Comparison of ENCODE assay signal across 9 cellular contexts in genomic region chr2:28452534-28453081, GRCh38. TPM values are rescaled to one million over a fixed set of nuclear protein-coding genes. Genes with fewer than 3 reads are reported as not detected.
DNase-seq lines count a peak whose midpoint lies in the region; ATAC-seq, FAIRE-seq and TF ChIP-seq lines count a peak whose summit lies in the region.
"Had no signal": no experiment of that assay in that cellular context is flagged by ENCODE, and none has a peak within 500 bp of the region (broad histone marks: within the 10 kb centered on the region; RNA-seq: fewer than 3 reads in every experiment).

No MANE protein-coding gene starts in this region.

- no peak overlapping the region for H3K4me3 Mint-ChIP-seq in T-helper 1 cell treated with Interleukin-12 subunit alpha and Interleukin-12 subunit beta and Interleukin-4 antibody, amounts not matched to agents 30 μg/mL and 1 μg/mL, for 36 hours

- H3K4me2 ChIP-seq in hepatocyte = no peak overlapping the region

- H3K9ac ChIP-seq in adipocyte (ENCODE audit: low read length) = no peak overlapping the region

- in situ Hi-C loops in G401 (cut with HindIII; ENCODE audit: low sequenced_read_pairs) = no loop called here

- H3K4me1 ChIP-seq in adipocyte (ENCODE audit: control insufficient read depth, insufficient read depth, low read length) (peaks cover 21% of the 10 kb centered on the region), hepatocyte (ENCODE audit: insufficient read depth) (no peaks in the 10 kb centered on the region)

- H3K4me3 ChIP-seq in adipocyte (ENCODE audit: low read length) (no peak overlapping the region), hepatocyte (no peak overlapping the region)

- H4K20me1 ChIP-seq in hepatocyte (ENCODE audit: insufficient read depth, poor library complexity, severe bottlenecking) = no peaks in the 10 kb centered on the region

- no peaks in the 10 kb centered on the region for H3K9me2 ChIP-seq in hepatocyte (replicated peaks; ENCODE audit: insufficient read depth)

- no peaks in the 10 kb centered on the region for H3K36me3 ChIP-seq in adipocyte (ENCODE audit: control insufficient read depth, insufficient read depth, low read length, severe bottlenecking)
- no peaks in the 10 kb centered on the region for H3K36me3 ChIP-seq in hepatocyte (replicated peaks; ENCODE audit: insufficient read depth, low read depth)

- TF ChIP-seq CTCF in hepatocyte (IDR thresholded peaks at IDR 0.05; ENCODE audit: poor library complexity) = peak; percentile 74

- H3K27me3 Mint-ChIP-seq in T-helper 1 cell treated with Interleukin-12 subunit alpha and Interleukin-12 subunit beta and Interleukin-4 antibody, amounts not matched to agents 30 μg/mL and 1 μg/mL, for 36 hours (ENCODE audit: low read depth) = no peaks in the 10 kb centered on the region

- no peak overlapping the region for H3K27ac ChIP-seq in hepatocyte

- WGBS in hepatocyte (ENCODE audit: low lambda C conversion rate, missing lambda C conversion rate) = 40% methylated on average over 7 of the region's 7 CpGs

- H3K27me3 ChIP-seq in adipocyte (replicated peaks; ENCODE audit: control insufficient read depth, insufficient read depth, low read length) (no peaks in the 10 kb centered on the region), hepatocyte (no peaks in the 10 kb centered on the region)

- no peaks in the 10 kb centered on the region for H3K79me2 ChIP-seq in hepatocyte

- H3K27ac Mint-ChIP-seq in T-helper 1 cell treated with Interleukin-12 subunit alpha and Interleukin-12 subunit beta and Interleukin-4 antibody, amounts not matched to agents 30 μg/mL and 1 μg/mL, for 36 hours = peak overlapping the region; percentile 5

- no peaks in the 10 kb centered on the region for H3K36me3 Mint-ChIP-seq in T-helper 1 cell treated with Interleukin-12 subunit alpha and Interleukin-12 subunit beta and Interleukin-4 antibody, amounts not matched to agents 30 μg/mL and 1 μg/mL, for 36 hours (ENCODE audit: low read depth)

- DNase-seq in G401 (ENCODE audit: low spot score) (peak; percentile 19), HTR-8/SVneo (ENCODE audit: insufficient read length, low spot score) (peak; percentile 82), adipocyte (ENCODE audit: low read depth) (peak; percentile 76), hepatocyte (ENCODE audit: low spot score) (peak; percentile 78)
- peak; percentile 83 for DNase-seq in stimulated activated CD4-positive, alpha-beta T cell treated with anti-CD3 and anti-CD28 coated beads, Interleukin-12 subunit alpha, Interleukin-12 subunit beta, amount 100 ng/mL, for 4 hours

- H3K9me3 Mint-ChIP-seq in T-helper 1 cell treated with Interleukin-12 subunit alpha and Interleukin-12 subunit beta and Interleukin-4 antibody, amounts not matched to agents 30 μg/mL and 1 μg/mL, for 36 hours = no peaks in the 10 kb centered on the region

- ATAC-seq in HG03439 (IDR thresholded peaks at IDR 0.05; ENCODE audit: unreplicated experiment) (no peak), HG03025 (IDR thresholded peaks at IDR 0.05; ENCODE audit: low FRiP score, unreplicated experiment) (no peak)

- peaks cover 39% of the 10 kb centered on the region for H3K4me1 Mint-ChIP-seq in T-helper 1 cell treated with Interleukin-12 subunit alpha and Interleukin-12 subunit beta and Interleukin-4 antibody, amounts not matched to agents 30 μg/mL and 1 μg/mL, for 36 hours (ENCODE audit: low read depth)

- no peak overlapping the region for H2AFZ ChIP-seq in hepatocyte

- peak; percentile 81 for FAIRE-seq in HTR-8/SVneo (lab: Jason Lieb, UNC)
- FAIRE-seq: colon had no signal

- H3K9me3 ChIP-seq in adipocyte (ENCODE audit: control insufficient read depth, low read length) = no peaks in the 10 kb centered on the region
- H3K9me3 ChIP-seq in hepatocyte (ENCODE audit: low read depth) = no peaks in the 10 kb centered on the region

RNA-seq across cellular contexts. Expression of gene PLB1, which starts 43.3 kb away (rescaled TPM):
- under 0.01 and 2.4 TPM in 2 replicates for total RNA-seq in G401 (2014; rRNA removed; shearing (Covaris generic))
- total RNA-seq in hepatocyte = 19.2 and 21.7 TPM in 2 replicates
- 19.7 and 20.5 TPM in 2 replicates for polyA plus RNA-seq in hepatocyte

RNA-seq across cellular contexts. Expression of gene FOSL2, which starts 60.0 kb away (rescaled TPM):
- total RNA-seq in G401 (2014; rRNA removed; shearing (Covaris generic)) = 12.1 and 16.1 TPM in 2 replicates
- 148 and 164 TPM in 2 replicates for total RNA-seq in hepatocyte
- 84.0 and 91.1 TPM in 2 replicates for polyA plus RNA-seq in hepatocyte

Comparison
In these comparisons a context has a peak if more than half of its experiments do, and no peak if none do; other contexts are left out.
1. DNase-seq: peak in every context shown above with its lines; median percentile 83 in stimulated activated CD4-positive, alpha-beta T cell treated with anti-CD3 and anti-CD28 coated beads, Interleukin-12 subunit alpha, Interleukin-12 subunit beta, amount 100 ng/mL, for 4 hours; 82 in HTR-8/SVneo; 78 in hepatocyte; 76 in adipocyte; 19 in G401.